In the genomic region with DNA sequence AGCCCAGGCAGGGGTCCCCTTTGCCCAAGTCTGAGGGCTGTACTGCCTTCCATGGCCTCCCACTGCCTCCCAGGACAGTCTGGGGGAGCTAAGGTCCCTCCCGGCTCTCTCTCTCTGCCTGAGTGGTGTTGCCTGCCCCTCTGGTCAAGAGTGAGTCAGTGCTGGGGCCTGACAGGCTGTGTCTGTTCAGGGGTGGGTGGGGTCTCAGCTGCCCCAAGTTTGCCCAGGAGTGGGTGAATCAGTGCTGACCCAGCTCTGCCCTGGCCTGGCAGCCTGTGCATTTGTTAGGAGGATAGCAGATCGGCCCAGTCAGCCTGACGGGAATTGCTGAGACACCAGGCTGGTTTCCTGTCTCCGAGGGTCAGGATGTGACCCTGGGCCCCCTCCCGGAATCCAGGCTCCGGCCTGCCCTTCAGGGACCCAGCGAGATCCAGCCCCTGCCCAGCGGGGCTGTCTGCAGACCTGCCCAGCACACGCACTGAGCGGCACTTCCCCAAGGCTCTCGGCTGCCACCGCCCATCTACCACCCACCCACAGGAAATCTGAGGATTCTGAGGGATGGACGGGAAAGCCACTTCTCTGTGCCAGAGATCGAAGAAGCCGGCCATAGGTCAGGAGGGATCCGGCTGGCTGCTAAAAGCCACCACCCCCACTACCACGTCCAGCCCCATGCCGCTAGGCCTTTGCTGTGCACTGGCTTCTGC, we compare ENCODE assay signal across 1 cellular context.
A peak's percentile ranks its signal among the peaks of the same experiment; 100 is the strongest.
TF ChIP-seq lines count a peak whose summit lies in the region.

No MANE protein-coding gene starts in this region.

TF ChIP-seq in HepG2, 621 proteins besides CTCF, POLR2A, EP300 and RAD21 (continued from another document and continues in another):
- TF ChIP-seq ZNF790 (CRISPR knock-in tag; IDR thresholded peaks at IDR 0.05; ENCODE audit: borderline replicate concordance) = no peak
- no peak for TF ChIP-seq MBD4 (IDR thresholded peaks at IDR 0.05; ENCODE audit: borderline replicate concordance, low read length)
- TF ChIP-seq ZNF615 (CRISPR knock-in tag; IDR thresholded peaks at IDR 0.05; ENCODE audit: borderline replicate concordance) = no peak
- TF ChIP-seq TBX2 (CRISPR knock-in tag; IDR thresholded peaks at IDR 0.05; ENCODE audit: borderline replicate concordance) = no peak
- no peak for TF ChIP-seq ZKSCAN1 (IDR thresholded peaks at IDR 0.05; ENCODE audit: low read length)
- TF ChIP-seq, protein P1, sequence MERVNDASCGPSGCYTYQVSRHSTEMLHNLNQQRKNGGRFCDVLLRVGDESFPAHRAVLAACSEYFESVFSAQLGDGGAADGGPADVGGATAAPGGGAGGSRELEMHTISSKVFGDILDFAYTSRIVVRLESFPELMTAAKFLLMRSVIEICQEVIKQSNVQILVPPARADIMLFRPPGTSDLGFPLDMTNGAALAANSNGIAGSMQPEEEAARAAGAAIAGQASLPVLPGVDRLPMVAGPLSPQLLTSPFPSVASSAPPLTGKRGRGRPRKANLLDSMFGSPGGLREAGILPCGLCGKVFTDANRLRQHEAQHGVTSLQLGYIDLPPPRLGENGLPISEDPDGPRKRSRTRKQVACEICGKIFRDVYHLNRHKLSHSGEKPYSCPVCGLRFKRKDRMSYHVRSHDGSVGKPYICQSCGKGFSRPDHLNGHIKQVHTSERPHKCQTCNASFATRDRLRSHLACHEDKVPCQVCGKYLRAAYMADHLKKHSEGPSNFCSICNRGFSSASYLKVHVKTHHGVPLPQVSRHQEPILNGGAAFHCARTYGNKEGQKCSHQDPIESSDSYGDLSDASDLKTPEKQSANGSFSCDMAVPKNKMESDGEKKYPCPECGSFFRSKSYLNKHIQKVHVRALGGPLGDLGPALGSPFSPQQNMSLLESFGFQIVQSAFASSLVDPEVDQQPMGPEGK (CRISPR knock-in tag; IDR thresholded peaks at IDR 0.05) = peak; percentile 59; the same call in 1 of the 2 replicates
- no peak for TF ChIP-seq RFX5 (IDR thresholded peaks at IDR 0.05; ENCODE audit: low read depth, low read length)
- peak; percentile 74 for TF ChIP-seq ZNF292 (CRISPR knock-in tag; IDR thresholded peaks at IDR 0.05; ENCODE audit: borderline replicate concordance, low read depth)
- no peak for TF ChIP-seq REL (CRISPR knock-in tag; conservative IDR thresholded peaks at IDR 0.05)
- TF ChIP-seq ZNF614 (CRISPR knock-in tag; IDR thresholded peaks at IDR 0.05; ENCODE audit: borderline replicate concordance) = no peak; the same call in 1 of the 2 replicates
- TF ChIP-seq HHEX (CRISPR knock-in tag; IDR thresholded peaks at IDR 0.05) = no peak
- no peak for TF ChIP-seq ZNF841 (CRISPR knock-in tag; IDR thresholded peaks at IDR 0.05; ENCODE audit: borderline replicate concordance)
- TF ChIP-seq ZNF597 (CRISPR knock-in tag; IDR thresholded peaks at IDR 0.05) = no peak
- TF ChIP-seq ZFP36L2 (CRISPR knock-in tag; IDR thresholded peaks at IDR 0.05) = no peak
- TF ChIP-seq FOXJ3 (CRISPR knock-in tag; IDR thresholded peaks at IDR 0.05; ENCODE audit: borderline replicate concordance) = no peak
- TF ChIP-seq NAIF1 (CRISPR knock-in tag; IDR thresholded peaks at IDR 0.05; ENCODE audit: borderline replicate concordance) = no peak
- TF ChIP-seq ZNF850 (CRISPR knock-in tag; conservative IDR thresholded peaks at IDR 0.05) = no peak
- TF ChIP-seq, protein P2, sequence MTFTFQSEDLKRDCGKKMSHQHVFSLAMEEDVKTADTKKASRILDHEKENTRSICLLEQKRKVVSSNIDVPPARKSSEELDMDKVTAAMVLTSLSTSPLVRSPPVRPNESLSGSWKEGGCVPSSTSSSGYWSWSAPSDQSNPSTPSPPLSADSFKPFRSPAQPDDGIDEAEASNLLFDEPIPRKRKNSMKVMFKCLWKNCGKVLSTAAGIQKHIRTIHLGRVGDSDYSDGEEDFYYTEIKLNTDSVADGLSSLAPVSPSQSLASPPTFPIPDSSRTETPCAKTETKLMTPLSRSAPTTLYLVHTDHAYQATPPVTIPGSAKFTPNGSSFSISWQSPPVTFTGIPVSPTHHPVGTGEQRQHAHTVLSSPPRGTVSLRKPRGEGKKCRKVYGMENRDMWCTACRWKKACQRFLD (CRISPR knock-in tag; IDR thresholded peaks at IDR 0.05; ENCODE audit: borderline replicate concordance) = no peak
- no peak for TF ChIP-seq ZNF414 (CRISPR knock-in tag; IDR thresholded peaks at IDR 0.05)
- no peak for TF ChIP-seq ZNF383 (CRISPR knock-in tag; IDR thresholded peaks at IDR 0.05; ENCODE audit: borderline replicate concordance)
- TF ChIP-seq ZNF556 (CRISPR knock-in tag; IDR thresholded peaks at IDR 0.05; ENCODE audit: borderline replicate concordance) = no peak
- TF ChIP-seq RXRB (CRISPR knock-in tag; IDR thresholded peaks at IDR 0.05; ENCODE audit: borderline replicate concordance) = peak; percentile 51
- peak; percentile 17 for TF ChIP-seq YY1 (IDR thresholded peaks at IDR 0.05; ENCODE audit: insufficient read depth, insufficient replicate concordance, low read depth, low read length)
- no peak for TF ChIP-seq GMEB1 (CRISPR knock-in tag; IDR thresholded peaks at IDR 0.05; ENCODE audit: borderline replicate concordance)
- no peak for TF ChIP-seq GTF3A (CRISPR knock-in tag; conservative IDR thresholded peaks at IDR 0.05)
- TF ChIP-seq KLF6 (CRISPR knock-in tag; IDR thresholded peaks at IDR 0.05) = no peak
- TF ChIP-seq ATF2 (CRISPR knock-in tag; IDR thresholded peaks at IDR 0.05) = no peak
- TF ChIP-seq ZSCAN22 (CRISPR knock-in tag; IDR thresholded peaks at IDR 0.05) = no peak
- TF ChIP-seq SOX6 (IDR thresholded peaks at IDR 0.05) = no peak
- peak; percentile 23; the same call in 1 of the 2 replicates for TF ChIP-seq SOX6 (CRISPR knock-in tag; IDR thresholded peaks at IDR 0.05)
- no peak for TF ChIP-seq MED13 (CRISPR knock-in tag; IDR thresholded peaks at IDR 0.05)
- no peak for TF ChIP-seq KDM6A (CRISPR knock-in tag; IDR thresholded peaks at IDR 0.05; ENCODE audit: low read depth)
- TF ChIP-seq, protein P3, sequence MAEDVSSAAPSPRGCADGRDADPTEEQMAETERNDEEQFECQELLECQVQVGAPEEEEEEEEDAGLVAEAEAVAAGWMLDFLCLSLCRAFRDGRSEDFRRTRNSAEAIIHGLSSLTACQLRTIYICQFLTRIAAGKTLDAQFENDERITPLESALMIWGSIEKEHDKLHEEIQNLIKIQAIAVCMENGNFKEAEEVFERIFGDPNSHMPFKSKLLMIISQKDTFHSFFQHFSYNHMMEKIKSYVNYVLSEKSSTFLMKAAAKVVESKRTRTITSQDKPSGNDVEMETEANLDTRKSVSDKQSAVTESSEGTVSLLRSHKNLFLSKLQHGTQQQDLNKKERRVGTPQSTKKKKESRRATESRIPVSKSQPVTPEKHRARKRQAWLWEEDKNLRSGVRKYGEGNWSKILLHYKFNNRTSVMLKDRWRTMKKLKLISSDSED (CRISPR knock-in tag; IDR thresholded peaks at IDR 0.05) = no peak
- TF ChIP-seq RBFOX2 (IDR thresholded peaks at IDR 0.05; ENCODE audit: low read depth, low read length) = peak; percentile 25; the same call in 1 of the 2 replicates
- TF ChIP-seq ZSCAN9 (CRISPR knock-in tag; IDR thresholded peaks at IDR 0.05; ENCODE audit: borderline replicate concordance) = no peak
- peak; percentile 88 for TF ChIP-seq HNRNPL (IDR thresholded peaks at IDR 0.05; ENCODE audit: low read depth, low read length)
- no peak for TF ChIP-seq ZC3H4 (CRISPR knock-in tag; IDR thresholded peaks at IDR 0.05; ENCODE audit: borderline replicate concordance)
- TF ChIP-seq HNF1A (IDR thresholded peaks at IDR 0.05; ENCODE audit: low read depth) = no peak
- TF ChIP-seq HNF1A (CRISPR knock-in tag; IDR thresholded peaks at IDR 0.05; ENCODE audit: borderline replicate concordance) = no peak
- no peak for TF ChIP-seq ZNF563 (CRISPR knock-in tag; IDR thresholded peaks at IDR 0.05)
- TF ChIP-seq MEF2D (CRISPR knock-in tag; IDR thresholded peaks at IDR 0.05) = no peak
- no peak for TF ChIP-seq TSC22D2 (CRISPR knock-in tag; IDR thresholded peaks at IDR 0.05; ENCODE audit: borderline replicate concordance)
- TF ChIP-seq SMAD1 (CRISPR knock-in tag; IDR thresholded peaks at IDR 0.05; ENCODE audit: borderline replicate concordance, low read depth) = no peak
- TF ChIP-seq, protein P4, sequence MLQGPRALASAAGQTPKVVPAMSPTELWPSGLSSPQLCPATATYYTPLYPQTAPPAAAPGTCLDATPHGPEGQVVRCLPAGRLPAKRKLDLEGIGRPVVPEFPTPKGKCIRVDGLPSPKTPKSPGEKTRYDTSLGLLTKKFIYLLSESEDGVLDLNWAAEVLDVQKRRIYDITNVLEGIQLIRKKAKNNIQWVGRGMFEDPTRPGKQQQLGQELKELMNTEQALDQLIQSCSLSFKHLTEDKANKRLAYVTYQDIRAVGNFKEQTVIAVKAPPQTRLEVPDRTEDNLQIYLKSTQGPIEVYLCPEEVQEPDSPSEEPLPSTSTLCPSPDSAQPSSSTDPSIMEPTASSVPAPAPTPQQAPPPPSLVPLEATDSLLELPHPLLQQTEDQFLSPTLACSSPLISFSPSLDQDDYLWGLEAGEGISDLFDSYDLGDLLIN (CRISPR knock-in tag; IDR thresholded peaks at IDR 0.05; ENCODE audit: borderline replicate concordance) = no peak
- no peak for TF ChIP-seq POLR2AphosphoS5 (IDR thresholded peaks at IDR 0.05; ENCODE audit: low read depth, low read length)
